In genomic region chr17:50289268-50289667, GRCh38 we compare ENCODE assay signal across 12 cellular contexts. TPM values are rescaled to one million over a fixed set of nuclear protein-coding genes. Genes with fewer than 3 reads are reported as not detected.
DNase-seq lines count a peak whose midpoint lies in the region; ATAC-seq and TF ChIP-seq lines count a peak whose summit lies in the region.
"Had no signal": no experiment of that assay in that cellular context is flagged by ENCODE, and none has a peak within 500 bp of the region (broad histone marks: within the 10 kb centered on the region; RNA-seq: fewer than 3 reads in every experiment).

No MANE protein-coding gene starts in this region.

- no peak for ATAC-seq in HG02981 (IDR thresholded peaks at IDR 0.05; ENCODE audit: unreplicated experiment)

- TF ChIP-seq CTCF in AG09319 (IDR thresholded peaks at IDR 0.05; ENCODE audit: low read depth, low read length) (no peak), esophagus muscularis mucosa (IDR thresholded peaks at IDR 0.05) (no peak), progenitor cell of endocrine pancreas (IDR thresholded peaks at IDR 0.05; ENCODE audit: unreplicated experiment) (no peak), WERI-Rb-1 (IDR thresholded peaks at IDR 0.05; ENCODE audit: low read depth, low read length) (no peak)

- H3K27me3 Mint-ChIP-seq in progenitor cell of endocrine pancreas, result peaks cover 35% of the 10 kb centered on the region

- TF ChIP-seq POLR2A in esophagus muscularis mucosa (IDR thresholded peaks at IDR 0.05; ENCODE audit: low read depth), result no peak

- H3K36me3 ChIP-seq in MG63 (peaks cover 12% of the 10 kb centered on the region), esophagus muscularis mucosa (no peaks in the 10 kb centered on the region), HAP-1 (replicated peaks) (no peaks in the 10 kb centered on the region), WERI-Rb-1 (no peaks in the 10 kb centered on the region)

- peak overlapping the region; percentile 39 for H3K4me3 ChIP-seq in MG63
- H3K4me3 ChIP-seq in esophagus muscularis mucosa, result peak overlapping the region in 1 of 4 donors; percentile 38
- H3K4me3 ChIP-seq in HAP-1, result no peak overlapping the region
- no peak overlapping the region for H3K4me3 ChIP-seq in WERI-Rb-1 (ENCODE audit: low read depth, low read length)
- H3K4me3 ChIP-seq: mucosa of descending colon had no signal

- DNase-seq in AG09319 (ENCODE audit: extremely low read depth, low read depth) (peak; percentile 50), MG63 (no peak), esophagus muscularis mucosa (ENCODE audit: extremely low spot score) (no peak), progenitor cell of endocrine pancreas (ENCODE audit: low spot score, unreplicated experiment) (no peak), NCI-H2227 (lab: John Stamatoyannopoulos, UW; ENCODE audit: unreplicated experiment) (no peak), HAP-1 (ENCODE audit: low spot score in 2 of 2) (no peak), WERI-Rb-1 (no peak)
- DNase-seq: KBM-7, NCI-H774 had no signal

- H3K4me1 Mint-ChIP-seq in progenitor cell of endocrine pancreas (ENCODE audit: low read depth), result peaks cover 12% of the 10 kb centered on the region

- H3K9me3 Mint-ChIP-seq in progenitor cell of endocrine pancreas (ENCODE audit: low read depth), result no peaks in the 10 kb centered on the region
- H3K9me3 Mint-ChIP-seq: activated naive CD4-positive, alpha-beta T cell treated with anti-CD3 and anti-CD28 coated beads for 36 hours had no signal

- H3K4me1 ChIP-seq in esophagus muscularis mucosa (peaks cover 17 to 32% (median 28%) of the 10 kb centered on the region in 4 donors), HAP-1 (no peaks in the 10 kb centered on the region)

- no peaks in the 10 kb centered on the region for H3K36me3 Mint-ChIP-seq in progenitor cell of endocrine pancreas (ENCODE audit: insufficient read depth)

- peak overlapping the region; percentile 24 for H3K27ac Mint-ChIP-seq in progenitor cell of endocrine pancreas
- H3K27ac Mint-ChIP-seq: activated naive CD4-positive, alpha-beta T cell treated with anti-CD3 and anti-CD28 coated beads for 36 hours had no signal

- in situ Hi-C loops in HAP-1 (cut with MboI; ENCODE audit: low sequenced_read_pairs), result no loop called here

- H3K27me3 ChIP-seq in MG63 (no peaks in the 10 kb centered on the region), esophagus muscularis mucosa (no peaks in the 10 kb centered on the region), HAP-1 (ENCODE audit: low read depth) (no peaks in the 10 kb centered on the region; the same call in 1 of the 2 replicates), WERI-Rb-1 (ENCODE audit: insufficient read depth, low read depth, severe bottlenecking) (no peaks in the 10 kb centered on the region)

- WGBS in esophagus muscularis mucosa, result 68% methylated on average over 3 of the region's 3 CpGs

- TF ChIP-seq EP300 in esophagus muscularis mucosa (IDR thresholded peaks at IDR 0.05), result no peak

- no peaks in the 10 kb centered on the region for H3K9me3 ChIP-seq in MG63
- no peaks in the 10 kb centered on the region for H3K9me3 ChIP-seq in esophagus muscularis mucosa
- H3K9me3 ChIP-seq in HAP-1, result no peaks in the 10 kb centered on the region
- H3K9me3 ChIP-seq in WERI-Rb-1 (ENCODE audit: severe bottlenecking), result peaks cover 13% of the 10 kb centered on the region
- H3K9me3 ChIP-seq: mucosa of descending colon had no signal

- H3K4me3 Mint-ChIP-seq in progenitor cell of endocrine pancreas (ENCODE audit: low read depth), result no peak overlapping the region
- H3K4me3 Mint-ChIP-seq: activated naive CD4-positive, alpha-beta T cell treated with anti-CD3 and anti-CD28 coated beads for 36 hours had no signal

- intact Hi-C loops in esophagus muscularis mucosa (cut with DNase I), result no loop called here

- peak overlapping the region; percentile 84 to 89 (median 86) for H3K27ac ChIP-seq in esophagus muscularis mucosa (replicated peaks in 1 of 4)
- H3K27ac ChIP-seq in WERI-Rb-1, result no peak overlapping the region

RNA-seq across cellular contexts. Expression of gene TMEM92, which starts 15.0 kb away (rescaled TPM):
- not detected in 2 replicates for total RNA-seq in MG63 (2014; rRNA removed; shearing (Covaris generic); ENCODE audit: low replicate concordance)
- under 1 TPM in 1 of 4 donors, not detected in 3; 0.80 TPM for total RNA-seq in esophagus muscularis mucosa
- 7.4 and 7.6 TPM in 2 replicates for total RNA-seq in progenitor cell of endocrine pancreas
- total RNA-seq: activated naive CD4-positive, alpha-beta T cell treated with anti-CD3 and anti-CD28 coated beads for 36 hours had no signal

RNA-seq across cellular contexts. Expression of gene XYLT2, which starts 56.7 kb away (rescaled TPM):
- total RNA-seq in MG63 (2014; rRNA removed; shearing (Covaris generic); ENCODE audit: low replicate concordance), result 26.5 and 27.2 TPM in 2 replicates
- 10 to 100 TPM; 12.8 to 29.8 (median 26.0) TPM for total RNA-seq in esophagus muscularis mucosa
- total RNA-seq in progenitor cell of endocrine pancreas, result 26.0 and 28.6 TPM in 2 replicates
